Comparison of ENCODE assay signal across 12 cellular contexts in the genomic region with DNA sequence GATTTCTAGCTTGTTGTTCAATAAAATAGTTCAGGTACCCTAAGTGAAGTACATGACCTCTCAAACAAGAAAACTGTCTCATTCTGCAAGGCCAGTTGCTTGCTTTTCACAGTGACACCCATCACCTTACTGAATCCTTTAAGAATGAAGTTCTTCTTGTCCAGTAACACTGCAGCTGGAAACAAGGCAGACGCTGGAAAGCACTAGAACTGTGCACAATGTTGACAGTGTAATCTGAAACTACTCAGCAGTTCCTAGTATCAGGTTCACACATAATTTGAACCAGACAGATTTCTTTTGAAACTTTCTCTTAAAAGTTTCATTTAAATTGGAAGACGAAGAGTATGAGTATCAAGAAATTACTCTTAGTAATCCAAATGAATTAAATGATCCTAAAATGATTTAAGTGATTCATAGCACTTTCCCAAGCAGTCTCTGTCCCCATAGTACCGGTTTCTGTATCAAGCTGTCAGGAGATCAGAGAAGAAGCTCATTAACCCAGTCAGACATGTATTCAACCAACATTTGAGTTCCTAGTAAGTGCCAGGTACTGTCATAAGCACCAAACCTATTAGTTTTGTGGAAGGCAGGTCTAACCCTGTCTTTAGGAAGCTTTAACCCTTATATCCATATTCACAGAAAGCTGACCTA.
DNase-seq lines count a peak whose midpoint lies in the region; ATAC-seq, FAIRE-seq and TF ChIP-seq lines count a peak whose summit lies in the region.
"Had no signal": no experiment of that assay in that cellular context is flagged by ENCODE, and none has a peak within 500 bp of the region (broad histone marks: within the 10 kb centered on the region; RNA-seq: fewer than 3 reads in every experiment).

No MANE protein-coding gene starts in this region.

- DNase-seq in A549 (ENCODE audit: low read depth in 1 of 2, low spot score in 1 of 2) (no peak), keratinocyte (ENCODE audit: low read depth, low spot score) (no peak), BE2C (no peak), retina (no peak), SKM-1 (lab: John Stamatoyannopoulos, UW; ENCODE audit: unreplicated experiment) (no peak)
- DNase-seq in activated CD4-positive, alpha-beta T cell treated with anti-CD3 and anti-CD28 coated beads, Interleukin-2, amount 50 U/mL, for 1 hour = no peak

- H3K27ac Mint-ChIP-seq in activated T-helper 17 cell treated with anti-CD3 and anti-CD28 coated beads, Interleukin-2, amount 50 U/mL, for 72 hours = no peak overlapping the region
- H3K27ac Mint-ChIP-seq: activated naive CD4-positive, alpha-beta T cell treated with anti-CD3 and anti-CD28 coated beads, Interleukin-2, amount 50 U/mL, for 72 hours had no signal

- no peaks in the 10 kb centered on the region for H3K9me3 ChIP-seq in A549
- no peaks in the 10 kb centered on the region for H3K9me3 ChIP-seq in keratinocyte (ENCODE audit: control insufficient read depth, low read depth, low read length)
- H3K9me3 ChIP-seq in BE2C = no peaks in the 10 kb centered on the region
- H3K9me3 ChIP-seq: BLaER1 treated with 17β-estradiol and CSF1 and Interleukin-3, amounts not matched to agents 10 nM and 100 nM; gastroesophageal sphincter had no signal

- H3K27me3 ChIP-seq in keratinocyte (ENCODE audit: control insufficient read depth, extremely low read depth, insufficient read depth, low read length) = no peaks in the 10 kb centered on the region
- H3K27me3 ChIP-seq in BE2C = no peaks in the 10 kb centered on the region
- H3K27me3 ChIP-seq: BLaER1 treated with 17β-estradiol and CSF1 and Interleukin-3, amounts not matched to agents 10 nM and 100 nM; gastroesophageal sphincter had no signal

- TF ChIP-seq CTCF in A549 (IDR thresholded peaks at IDR 0.05) (no peak), keratinocyte (optimal IDR thresholded peaks at IDR 0.05 in 1 of 3, IDR thresholded peaks at IDR 0.05 in 1 of 3, conservative IDR thresholded peaks at IDR 0.05 in 1 of 3; ENCODE audit: extremely low read depth in 1 of 3, insufficient read depth in 2 of 3, low read length in 3 of 3) (no peak), BE2C (IDR thresholded peaks at IDR 0.05; ENCODE audit: low read depth, low read length) (no peak)

- H3K27ac ChIP-seq in A549 = peak overlapping the region; percentile 45 to 81
- H3K27ac ChIP-seq in keratinocyte (ENCODE audit: control insufficient read depth, insufficient read depth, low read length) = peak overlapping the region; percentile 22
- H3K27ac ChIP-seq: BLaER1 treated with 17β-estradiol and CSF1 and Interleukin-3, amounts not matched to agents 10 nM and 100 nM had no signal

- no peaks in the 10 kb centered on the region for H3K9me1 ChIP-seq in keratinocyte (ENCODE audit: control insufficient read depth, extremely low read depth, insufficient read depth, low read length)

- WGBS in A549 (ENCODE audit: missing lambda C conversion rate) = 35% methylated on average over 3 of the region's 3 CpGs

- no peak overlapping the region for H3K4me3 Mint-ChIP-seq in activated T-helper 17 cell treated with anti-CD3 and anti-CD28 coated beads, Interleukin-2, amount 50 U/mL, for 72 hours
- H3K4me3 Mint-ChIP-seq: neural crest cell had no signal

- H2AFZ ChIP-seq in keratinocyte (ENCODE audit: control insufficient read depth, low read length) = peak overlapping the region; percentile 4

- TF ChIP-seq EP300 in A549 (IDR thresholded peaks at IDR 0.05) = no peak
- TF ChIP-seq EP300 in Ishikawa (IDR thresholded peaks at IDR 0.05; ENCODE audit: borderline replicate concordance) = peak; percentile 92

- ATAC-seq in A549 = peak in 1 of 2 experiments; percentile 53; a peak in 4 of 6 replicates
- peak; percentile 39 for ATAC-seq in activated T-helper 17 cell treated with anti-CD3 and anti-CD28 coated beads, Interleukin-2, amount 50 U/mL, for 72 hours (replicated peaks)
- ATAC-seq: gastroesophageal sphincter had no signal

- no peak for FAIRE-seq in A549 (lab: Jason Lieb, UNC)
- FAIRE-seq in keratinocyte (lab: Jason Lieb, UNC) = no peak

- H3K4me3 ChIP-seq in A549 (no peak overlapping the region), keratinocyte (ENCODE audit: control insufficient read depth in 2 of 3, extremely low read depth in 1 of 3, insufficient read depth in 2 of 3, low read depth in 1 of 3, low read length in 3 of 3) (no peak overlapping the region), BE2C (ENCODE audit: low read depth, low read length) (no peak overlapping the region)
- H3K4me3 ChIP-seq: BLaER1 treated with 17β-estradiol and CSF1 and Interleukin-3, amounts not matched to agents 10 nM and 100 nM; gastroesophageal sphincter had no signal

- TF ChIP-seq RAD21 in A549 (conservative IDR thresholded peaks at IDR 0.05 in 1 of 2, IDR thresholded peaks at IDR 0.05 in 1 of 2) = no peak
- TF ChIP-seq RAD21 in Ishikawa (IDR thresholded peaks at IDR 0.05; ENCODE audit: low read depth) = peak; percentile 21; the same call in 1 of the 2 replicates

- H3K4me1 ChIP-seq in A549 (peaks cover 61% of the 10 kb centered on the region), keratinocyte (ENCODE audit: control insufficient read depth, extremely low read depth, insufficient read depth, low read length) (peaks cover 35% of the 10 kb centered on the region), BE2C (no peaks in the 10 kb centered on the region)

- peak overlapping the region; percentile 45 for H3K4me2 ChIP-seq in A549
- H3K4me2 ChIP-seq in keratinocyte (ENCODE audit: control insufficient read depth, extremely low read depth, insufficient read depth, low read depth, low read length) = no peak overlapping the region
- H3K4me2 ChIP-seq: BLaER1 treated with 17β-estradiol and CSF1 and Interleukin-3, amounts not matched to agents 10 nM and 100 nM had no signal

- CTCF ChIA-PET in A549 (lab: Yijun Ruan, JAX) = interaction anchor here (0.6 to 3.1 kb wide), 4 partner anchors 9 to 204 kb away, joined by 3 to 16 read pairs (median 5); no protein-coding TSS in a partner anchor

- H3K36me3 Mint-ChIP-seq in activated T-helper 17 cell treated with anti-CD3 and anti-CD28 coated beads, Interleukin-2, amount 50 U/mL, for 72 hours (ENCODE audit: low read depth) = no peaks in the 10 kb centered on the region
- H3K36me3 Mint-ChIP-seq: activated naive CD4-positive, alpha-beta T cell treated with anti-CD3 and anti-CD28 coated beads, Interleukin-2, amount 50 U/mL, for 72 hours had no signal

- TF ChIP-seq POLR2A in A549 (IDR thresholded peaks at IDR 0.05; ENCODE audit: low read length) = no peak

- no peak overlapping the region for H3K9ac ChIP-seq in keratinocyte (ENCODE audit: control insufficient read depth, extremely low read depth, insufficient read depth, low read length)
- H3K9ac ChIP-seq: BLaER1 treated with 17β-estradiol and CSF1 and Interleukin-3, amounts not matched to agents 10 nM and 100 nM had no signal

- no peaks in the 10 kb centered on the region for H3K9me3 Mint-ChIP-seq in activated T-helper 17 cell treated with anti-CD3 and anti-CD28 coated beads, Interleukin-2, amount 50 U/mL, for 72 hours
- H3K9me3 Mint-ChIP-seq: activated naive CD4-positive, alpha-beta T cell treated with anti-CD3 and anti-CD28 coated beads, Interleukin-2, amount 50 U/mL, for 72 hours; neural crest cell had no signal

- H3K79me2 ChIP-seq in keratinocyte (ENCODE audit: control insufficient read depth, insufficient read depth, low read length) = no peaks in the 10 kb centered on the region

- H4K20me1 ChIP-seq in keratinocyte (ENCODE audit: control insufficient read depth, extremely low read depth, insufficient read depth, low read length) = no peaks in the 10 kb centered on the region
- H4K20me1 ChIP-seq: BLaER1 treated with 17β-estradiol and CSF1 and Interleukin-3, amounts not matched to agents 10 nM and 100 nM had no signal

- H3K36me3 ChIP-seq in keratinocyte (ENCODE audit: control insufficient read depth in 2 of 2, extremely low read depth in 1 of 2, insufficient read depth in 2 of 2, low read length in 2 of 2) (no peaks in the 10 kb centered on the region), BE2C (no peaks in the 10 kb centered on the region)
- H3K36me3 ChIP-seq: BLaER1 treated with 17β-estradiol and CSF1 and Interleukin-3, amounts not matched to agents 10 nM and 100 nM; gastroesophageal sphincter had no signal

- peaks cover 22% of the 10 kb centered on the region for H3K27me3 Mint-ChIP-seq in activated T-helper 17 cell treated with anti-CD3 and anti-CD28 coated beads, Interleukin-2, amount 50 U/mL, for 72 hours

- dilution Hi-C loops in keratinocyte (cut with MboI; ENCODE audit: extremely low pct_ligation_motif_present, low sequenced_read_pairs) = no loop called here

- POLR2A ChIA-PET in A549 (lab: Yijun Ruan, JAX) = no interaction called here

- H3K4me1 Mint-ChIP-seq in activated T-helper 17 cell treated with anti-CD3 and anti-CD28 coated beads, Interleukin-2, amount 50 U/mL, for 72 hours = no peaks in the 10 kb centered on the region

TF ChIP-seq in A549, 52 proteins besides CTCF, POLR2A, EP300 and RAD21:
- TF ChIP-seq EHF (CRISPR knock-in tag; IDR thresholded peaks at IDR 0.05) (no peak), RFX5 (IDR thresholded peaks at IDR 0.05) (no peak)
- TF ChIP-seq, protein P1, sequence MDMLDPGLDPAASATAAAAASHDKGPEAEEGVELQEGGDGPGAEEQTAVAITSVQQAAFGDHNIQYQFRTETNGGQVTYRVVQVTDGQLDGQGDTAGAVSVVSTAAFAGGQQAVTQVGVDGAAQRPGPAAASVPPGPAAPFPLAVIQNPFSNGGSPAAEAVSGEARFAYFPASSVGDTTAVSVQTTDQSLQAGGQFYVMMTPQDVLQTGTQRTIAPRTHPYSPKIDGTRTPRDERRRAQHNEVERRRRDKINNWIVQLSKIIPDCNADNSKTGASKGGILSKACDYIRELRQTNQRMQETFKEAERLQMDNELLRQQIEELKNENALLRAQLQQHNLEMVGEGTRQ (IDR thresholded peaks at IDR 0.05) = no peak

TF ChIP-seq in Ishikawa, 13 proteins besides CTCF, POLR2A, EP300 and RAD21 (continues in another document):
- TF ChIP-seq EGR1 (IDR thresholded peaks at IDR 0.05) = no peak
